4 cellular contexts compared by ENCODE assay signal in the genomic region with DNA sequence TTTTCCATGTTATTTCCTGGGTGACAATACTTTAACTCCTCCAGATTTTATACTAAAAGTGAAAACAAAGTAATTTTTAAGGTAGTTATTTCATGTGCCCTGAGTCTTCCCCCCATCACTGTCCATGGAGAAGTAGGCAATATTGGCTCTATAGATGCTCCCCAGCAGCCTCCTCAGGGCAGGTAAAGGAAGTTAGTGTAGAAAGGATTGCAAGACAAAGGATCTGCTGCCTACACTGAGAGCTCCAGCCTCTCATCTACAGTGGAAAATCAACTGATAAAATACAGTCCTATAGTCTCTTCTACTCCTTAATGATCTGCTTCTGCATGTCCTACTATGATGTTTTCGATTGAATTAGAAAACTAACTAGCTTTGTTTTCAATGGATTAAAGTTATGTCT. TPM values are rescaled to one million over a fixed set of nuclear protein-coding genes. Genes with fewer than 3 reads are reported as not detected.
"Had no signal": no experiment of that assay in that cellular context is flagged by ENCODE, and none has a peak within 500 bp of the region (broad histone marks: within the 10 kb centered on the region; RNA-seq: fewer than 3 reads in every experiment).

No MANE protein-coding gene starts in this region.

- H3K4me3 ChIP-seq: GM12878 had no signal

- DNase-seq: GDM1, GF-D8 had no signal

- ATAC-seq: GM12878 had no signal

RNA-seq across cellular contexts. Expression of a gene that starts 8.5 kb away (rescaled TPM):
- total RNA-seq: G401, GM12878 had no signal
